Comparison of ENCODE assay signal across 9 cellular contexts in genomic region chr2:179842498-179843153, GRCh38. TPM values are rescaled to one million over a fixed set of nuclear protein-coding genes. Genes with fewer than 3 reads are reported as not detected.
DNase-seq lines count a peak whose midpoint lies in the region; ATAC-seq and TF ChIP-seq lines count a peak whose summit lies in the region.
"Had no signal": no experiment of that assay in that cellular context is flagged by ENCODE, and none has a peak within 500 bp of the region (broad histone marks: within the 10 kb centered on the region; RNA-seq: fewer than 3 reads in every experiment).

No MANE protein-coding gene starts in this region.

- H3K36me3 ChIP-seq in IMR-90 (ENCODE audit: control insufficient read depth, insufficient read depth, low read length) (no peaks in the 10 kb centered on the region), lower lobe of right lung (no peaks in the 10 kb centered on the region)

- no peaks in the 10 kb centered on the region for H3K9me3 Mint-ChIP-seq in WTC11
- no peaks in the 10 kb centered on the region for H3K9me3 Mint-ChIP-seq in activated T-helper 1 cell treated with anti-CD3 and anti-CD28 coated beads, Interleukin-12 subunit alpha, Interleukin-12 subunit beta, Interleukin-2, Interleukin-4 antibody, amounts not matched to agents 30 ng/mL and 10 ng/mL and 1 ng/mL, durations not matched to agents 14 hours and 24 hours and 36 hours

- BruUV-seq in IMR-90 (replicated peaks; lab: Mats Ljungman, UMichigan), result no TSS peak

- no peak overlapping the region for H3K23ac ChIP-seq in IMR-90 (ENCODE audit: low read depth, low read length)

- POLR2A ChIA-PET in IMR-90 (lab: Charles Lee; ENCODE audit: unreplicated experiment), result no interaction called here
- POLR2A ChIA-PET in WTC11 (lab: Charles Lee), result no interaction called here

- dilution Hi-C loops in IMR-90 (cut with HindIII; ENCODE audit: low sequenced_read_pairs, unreplicated experiment), result no loop called here

- H4K5ac ChIP-seq in IMR-90 (ENCODE audit: low read depth, low read length), result no peak overlapping the region

- H2AK5ac ChIP-seq in IMR-90 (ENCODE audit: low read depth, low read length), result no peak overlapping the region

- H3K27me3 Mint-ChIP-seq in WTC11 (ENCODE audit: low read depth), result no peaks in the 10 kb centered on the region
- peaks cover 5% of the 10 kb centered on the region for H3K27me3 Mint-ChIP-seq in activated T-helper 1 cell treated with anti-CD3 and anti-CD28 coated beads, Interleukin-12 subunit alpha, Interleukin-12 subunit beta, Interleukin-2, Interleukin-4 antibody, amounts not matched to agents 30 ng/mL and 10 ng/mL and 1 ng/mL, durations not matched to agents 14 hours and 24 hours and 36 hours (ENCODE audit: insufficient read depth)

- H3K9me1 ChIP-seq in IMR-90 (ENCODE audit: insufficient read depth, low read length), result no peaks in the 10 kb centered on the region

- CTCF ChIA-PET in IMR-90 (lab: Yijun Ruan, JAX) (no interaction called here), WTC11 (lab: Charles Lee) (interaction anchor here (0.9 to 1.3 kb wide), 6 partner anchors 9 to 234 kb away, joined by 4 to 23 read pairs (median 6); partner anchors contain the start of gene ZNF385B)

- no peak overlapping the region for H3K9ac ChIP-seq in IMR-90 (ENCODE audit: low read depth, low read length)

- no peak overlapping the region for H2AFZ ChIP-seq in IMR-90 (replicated peaks; ENCODE audit: low read length, poor library complexity)

- no peaks in the 10 kb centered on the region for H3K9me3 ChIP-seq in IMR-90 (ENCODE audit: control insufficient read depth, insufficient read depth, low read length)
- H3K9me3 ChIP-seq in lower lobe of right lung, result no peaks in the 10 kb centered on the region
- H3K9me3 ChIP-seq: mucosa of descending colon had no signal

- no peak for ATAC-seq in IMR-90 (ENCODE audit: low read depth)
- ATAC-seq in WTC11, result peak; percentile 96
- ATAC-seq in lower lobe of right lung, result peak in 1 of 2 donors; percentile 35
- ATAC-seq in GM19023 (IDR thresholded peaks at IDR 0.05; ENCODE audit: unreplicated experiment), result no peak
- ATAC-seq in HG02623 (IDR thresholded peaks at IDR 0.05; ENCODE audit: unreplicated experiment), result no peak
- ATAC-seq: mucosa of descending colon had no signal

- H2BK120ac ChIP-seq in IMR-90 (ENCODE audit: low read depth, low read length), result no peak overlapping the region

- peaks cover 6% of the 10 kb centered on the region for H3K27me3 ChIP-seq in IMR-90 (ENCODE audit: control insufficient read depth, insufficient read depth, low read length)
- H3K27me3 ChIP-seq in lower lobe of right lung (ENCODE audit: low read depth), result no peaks in the 10 kb centered on the region

- TF ChIP-seq RAD21 in IMR-90 (IDR thresholded peaks at IDR 0.05; ENCODE audit: low read length), result peak; percentile 30; the same call in 1 of the 2 replicates

- H4K20me1 ChIP-seq in IMR-90 (ENCODE audit: insufficient read depth, low read length), result no peaks in the 10 kb centered on the region

- no peak overlapping the region for H2AK9ac ChIP-seq in IMR-90 (replicated peaks; ENCODE audit: low read depth, low read length, poor library complexity)

- no peak overlapping the region for H4K91ac ChIP-seq in IMR-90 (ENCODE audit: insufficient read depth, low read depth, low read length)

- H3K14ac ChIP-seq in IMR-90 (replicated peaks; ENCODE audit: low read depth, low read length), result no peak overlapping the region

- no peak overlapping the region for H2BK15ac ChIP-seq in IMR-90 (ENCODE audit: low read depth, low read length)

- no peak overlapping the region for H3K56ac ChIP-seq in IMR-90 (ENCODE audit: extremely low read depth, insufficient read depth, low read length)

- no peak overlapping the region for H3K4ac ChIP-seq in IMR-90 (ENCODE audit: low read depth, low read length)

- H3K27ac ChIP-seq in IMR-90 (ENCODE audit: insufficient read depth, low read length) (no peak overlapping the region), lower lobe of right lung (no peak overlapping the region)

- TF ChIP-seq CTCF in GM12873 (IDR thresholded peaks at IDR 0.05; ENCODE audit: insufficient read depth, low read depth, low read length, missing control alignments), result peak; percentile 43
- TF ChIP-seq CTCF in IMR-90 (conservative IDR thresholded peaks at IDR 0.05; ENCODE audit: low read depth, low read length), result no peak; the same call in 1 of the 2 replicates
- TF ChIP-seq CTCF in WTC11 (IDR thresholded peaks at IDR 0.05), result peak; percentile 36; the same call in 1 of the 2 replicates
- TF ChIP-seq CTCF in lower lobe of right lung (IDR thresholded peaks at IDR 0.05), result peak; percentile 26

- H3K4me1 Mint-ChIP-seq in WTC11, result peaks cover 11% of the 10 kb centered on the region
- H3K4me1 Mint-ChIP-seq in activated T-helper 1 cell treated with anti-CD3 and anti-CD28 coated beads, Interleukin-12 subunit alpha, Interleukin-12 subunit beta, Interleukin-2, Interleukin-4 antibody, amounts not matched to agents 30 ng/mL and 10 ng/mL and 1 ng/mL, durations not matched to agents 14 hours and 24 hours and 36 hours (ENCODE audit: low read depth), result peaks cover 4% of the 10 kb centered on the region

- no peak overlapping the region for H3K4me2 ChIP-seq in IMR-90 (ENCODE audit: low read depth, low read length)

- H3K4me1 ChIP-seq in IMR-90 (ENCODE audit: control insufficient read depth, insufficient read depth, low read length) (no peaks in the 10 kb centered on the region), lower lobe of right lung (no peaks in the 10 kb centered on the region)

- no peak overlapping the region for H2BK5ac ChIP-seq in IMR-90 (ENCODE audit: low read depth, low read length, poor library complexity, severe bottlenecking)

- no peak overlapping the region for H2BK20ac ChIP-seq in IMR-90 (ENCODE audit: low read depth, low read length)

- no peak overlapping the region for H3K27ac Mint-ChIP-seq in WTC11
- no peak overlapping the region for H3K27ac Mint-ChIP-seq in activated T-helper 1 cell treated with anti-CD3 and anti-CD28 coated beads, Interleukin-12 subunit alpha, Interleukin-12 subunit beta, Interleukin-2, Interleukin-4 antibody, amounts not matched to agents 30 ng/mL and 10 ng/mL and 1 ng/mL, durations not matched to agents 14 hours and 24 hours and 36 hours

- no peaks in the 10 kb centered on the region for H3K36me3 Mint-ChIP-seq in WTC11
- H3K36me3 Mint-ChIP-seq in activated T-helper 1 cell treated with anti-CD3 and anti-CD28 coated beads, Interleukin-12 subunit alpha, Interleukin-12 subunit beta, Interleukin-2, Interleukin-4 antibody, amounts not matched to agents 30 ng/mL and 10 ng/mL and 1 ng/mL, durations not matched to agents 14 hours and 24 hours and 36 hours (ENCODE audit: low read depth), result no peaks in the 10 kb centered on the region

- WGBS in IMR-90 (ENCODE audit: extremely low coverage in 2 of 2, insufficient read length in 1 of 2), 2 experiments, result 80% methylated on average over 1 of the region's 4 CpGs; no CpG with 5 or more reads in 1 of the 2 experiments

- in situ Hi-C loops in IMR-90 (cut with MboI; ENCODE audit: low sequenced_read_pairs), result no loop called here

- no peak overlapping the region for H3K4me3 Mint-ChIP-seq in WTC11
- no peak overlapping the region for H3K4me3 Mint-ChIP-seq in activated T-helper 1 cell treated with anti-CD3 and anti-CD28 coated beads, Interleukin-12 subunit alpha, Interleukin-12 subunit beta, Interleukin-2, Interleukin-4 antibody, amounts not matched to agents 30 ng/mL and 10 ng/mL and 1 ng/mL, durations not matched to agents 14 hours and 24 hours and 36 hours

- intact Hi-C loops in IMR-90 (cut with micrococcal nuclease), result loop anchor here (2.0 kb wide), 1 partner anchor 234 kb away; no protein-coding TSS in a partner anchor
- intact Hi-C loops in lower lobe of right lung (cut with DNase I), result no loop called here
- intact Hi-C loops in activated T-helper 1 cell treated with anti-CD3 and anti-CD28 coated beads, Interleukin-12 subunit alpha, Interleukin-12 subunit beta, Interleukin-2, Interleukin-4 antibody, amounts not matched to agents 30 ng/mL and 10 ng/mL and 1 ng/mL, durations not matched to agents 14 hours and 24 hours and 36 hours (cut with micrococcal nuclease), result no loop called here

- no peak overlapping the region for H3K4me3 ChIP-seq in IMR-90 (ENCODE audit: insufficient read depth, low read depth, low read length)
- no peak overlapping the region for H3K4me3 ChIP-seq in lower lobe of right lung
- H3K4me3 ChIP-seq: mucosa of descending colon had no signal

- H3K79me1 ChIP-seq in IMR-90 (ENCODE audit: low read depth in 1 of 2, low read length in 2 of 2), result no peaks in the 10 kb centered on the region

- H4K8ac ChIP-seq in IMR-90 (ENCODE audit: low read depth in 2 of 2, low read length in 2 of 2), result no peak overlapping the region

- H3K18ac ChIP-seq in IMR-90 (ENCODE audit: low read depth, low read length), result no peak overlapping the region

- DNase-seq in IMR-90, result no peak
- DNase-seq in WTC11 (ENCODE audit: low spot score), result peak; percentile 54
- no peak for DNase-seq in lower lobe of right lung
- DNase-seq in glomerular visceral epithelial cell (ENCODE audit: extremely low spot score), result no peak
- DNase-seq in activated T-helper 1 cell treated with anti-CD3 and anti-CD28 coated beads, Interleukin-12 subunit alpha, Interleukin-12 subunit beta, Interleukin-2, Interleukin-4 antibody, amounts not matched to agents 30 ng/mL and 10 ng/mL and 1 ng/mL, durations not matched to agents 14 hours and 24 hours and 36 hours (ENCODE audit: low spot score), result no peak

- TF ChIP-seq POLR2A in IMR-90 (IDR thresholded peaks at IDR 0.05; ENCODE audit: low read depth, low read length), result no peak

TF ChIP-seq in IMR-90, 13 proteins besides CTCF, POLR2A, EP300 and RAD21:
- TF ChIP-seq SMC3 (IDR thresholded peaks at IDR 0.05; ENCODE audit: low read depth, low read length) (peak; percentile 27; the same call in 1 of the 2 replicates), RCOR1 (IDR thresholded peaks at IDR 0.05; ENCODE audit: insufficient replicate concordance, low read length) (no peak)
TF ChIP-seq in IMR-90: peak in this region for 1.

TF ChIP-seq in WTC11, 78 proteins besides CTCF, POLR2A, EP300 and RAD21 (continues in another document):
- TF ChIP-seq ZNF232 (CRISPR knock-in tag; IDR thresholded peaks at IDR 0.05) (no peak), SOX15 (CRISPR knock-in tag; IDR thresholded peaks at IDR 0.05) (no peak), TEAD4 (CRISPR knock-in tag; IDR thresholded peaks at IDR 0.05) (no peak)

RNA-seq across cellular contexts. Expression of gene ZNF385B, which starts 18.8 kb away (rescaled TPM):
- total RNA-seq in IMR-90 (2012; rRNA removed), result under 0.01 TPM in 1 of 2 replicates, not detected in the other
- 0.03 TPM in 1 of 2 replicates, not detected in the other for polyA plus RNA-seq in IMR-90 (2012; rRNA removed)
- not detected in 2 replicates for polyA plus RNA-seq in IMR-90 (2012; cell fraction: cytosol; rRNA removed)
- 0.06 TPM in 1 of 2 replicates, not detected in the other for polyA plus RNA-seq in IMR-90 (2012; cell fraction: nucleus; rRNA removed; ENCODE audit: low replicate concordance)
- 1.3 to 2.2 TPM (median 2.2 TPM) in 3 replicates for total RNA-seq in WTC11 (2021)
- total RNA-seq in lower lobe of right lung, result 63.2 TPM
- not detected in 2 replicates for total RNA-seq in activated T-helper 1 cell treated with anti-CD3 and anti-CD28 coated beads, Interleukin-12 subunit alpha, Interleukin-12 subunit beta, Interleukin-2, Interleukin-4 antibody, amounts not matched to agents 30 ng/mL and 10 ng/mL and 1 ng/mL, durations not matched to agents 14 hours and 24 hours and 36 hours

Comparison
In these comparisons a context has a peak if more than half of its experiments do, and no peak if none do; other contexts are left out.
1. RNA of gene ZNF385B, which starts 18.8 kb away (total RNA-seq): 63.2 TPM in lower lobe of right lung (single experiment); 1.3 to 2.2 TPM in WTC11, under 0.01 TPM in IMR-90 and not detected in activated T-helper 1 cell treated with anti-CD3 and anti-CD28 coated beads, Interleukin-12 subunit alpha, Interleukin-12 subunit beta, Interleukin-2, Interleukin-4 antibody, amounts not matched to agents 30 ng/mL and 10 ng/mL and 1 ng/mL, durations not matched to agents 14 hours and 24 hours and 36 hours; every median in the first group is over 10 times any median in the second.